ENCODE assay signal across 8 cellular contexts in genomic region chrX:40258909-40259308, GRCh38.
"Had no signal": no experiment of that assay in that cellular context is flagged by ENCODE, and none has a peak within 500 bp of the region (broad histone marks: within the 10 kb centered on the region; RNA-seq: fewer than 3 reads in every experiment).

No MANE protein-coding gene starts in this region.

- ATAC-seq: GM12878 had no signal

- DNase-seq: GDM1, GF-D8 had no signal

- H3K4me3 ChIP-seq: GM12878 had no signal

- FAIRE-seq: G401.6, GM12878, GM12891, GM12892, GM18507, GM19239 had no signal
